ENCODE assay signal across 1 cellular context in genomic region chr4:83230928-83231327, GRCh38.
TF ChIP-seq lines count a peak whose summit lies in the region.

No MANE protein-coding gene starts in this region.

TF ChIP-seq in SK-N-SH, 30 proteins besides CTCF, POLR2A, EP300 and RAD21 (continued from another document):
- TF ChIP-seq USF1 (IDR thresholded peaks at IDR 0.05; ENCODE audit: borderline replicate concordance, low read depth), result no peak
- no peak for TF ChIP-seq FOXM1 (IDR thresholded peaks at IDR 0.05; ENCODE audit: low read depth)
- no peak for TF ChIP-seq FOSL2 (IDR thresholded peaks at IDR 0.05; ENCODE audit: borderline replicate concordance, low read depth)
- no peak for TF ChIP-seq RXRA (IDR thresholded peaks at IDR 0.05; ENCODE audit: borderline replicate concordance, low read depth)
- no peak for TF ChIP-seq SIN3A (IDR thresholded peaks at IDR 0.05; ENCODE audit: borderline replicate concordance, low read depth, low read length)
- no peak for TF ChIP-seq JUND (IDR thresholded peaks at IDR 0.05)
- no peak for TF ChIP-seq YY1 (IDR thresholded peaks at IDR 0.05; ENCODE audit: low read depth)
- no peak for TF ChIP-seq POLR2AphosphoS5 (IDR thresholded peaks at IDR 0.05; ENCODE audit: low read depth, low read length)
TF ChIP-seq in SK-N-SH: peak in this region for 0.
